Comparison of ENCODE assay signal across 14 cellular contexts in genomic region chr7:102117743-102118142, GRCh38.
DNase-seq lines count a peak whose midpoint lies in the region; TF ChIP-seq lines count a peak whose summit lies in the region.
"Had no signal": no experiment of that assay in that cellular context is flagged by ENCODE, and none has a peak within 500 bp of the region (broad histone marks: within the 10 kb centered on the region; RNA-seq: fewer than 3 reads in every experiment).

No MANE protein-coding gene starts in this region.

- H3K4me3 Mint-ChIP-seq in Calu3 (ENCODE audit: low read depth, unreplicated experiment), result no peak overlapping the region
- H3K4me3 Mint-ChIP-seq: naive thymus-derived CD4-positive, alpha-beta T cell had no signal

- H3K27ac ChIP-seq in smooth muscle cell (ENCODE audit: low read depth), result peak overlapping the region; percentile 80
- H3K27ac ChIP-seq: esophagus squamous epithelium, right lobe of liver had no signal

- TF ChIP-seq CTCF in foreskin fibroblast (IDR thresholded peaks at IDR 0.05; ENCODE audit: low read depth, low read length), result no peak
- TF ChIP-seq CTCF in smooth muscle cell (IDR thresholded peaks at IDR 0.05; ENCODE audit: borderline replicate concordance, insufficient read depth, poor library complexity, severe bottlenecking), result no peak
- no peak for TF ChIP-seq CTCF in Calu3 (IDR thresholded peaks at IDR 0.05; ENCODE audit: unreplicated experiment)

- peaks cover 8% of the 10 kb centered on the region for H3K36me3 ChIP-seq in smooth muscle cell (ENCODE audit: low read depth)

- intact Hi-C loops in Calu3 (cut with micrococcal nuclease; ENCODE audit: unreplicated experiment), result no loop called here

- H3K36me3 Mint-ChIP-seq in Calu3 (ENCODE audit: insufficient read depth, unreplicated experiment), result no peaks in the 10 kb centered on the region

- H3K4me1 Mint-ChIP-seq in Calu3 (ENCODE audit: low read depth, unreplicated experiment), result no peaks in the 10 kb centered on the region

- no peak overlapping the region for H3K9ac ChIP-seq in smooth muscle cell (ENCODE audit: low read depth)

- H3K27ac Mint-ChIP-seq in Calu3 (ENCODE audit: unreplicated experiment), result no peak overlapping the region
- H3K27ac Mint-ChIP-seq: naive thymus-derived CD4-positive, alpha-beta T cell had no signal

- H3K79me2 ChIP-seq in smooth muscle cell (ENCODE audit: low read depth), result no peaks in the 10 kb centered on the region

- H3K9me3 Mint-ChIP-seq in Calu3 (ENCODE audit: low read depth, unreplicated experiment), result no peaks in the 10 kb centered on the region
- H3K9me3 Mint-ChIP-seq: naive thymus-derived CD4-positive, alpha-beta T cell had no signal

- CTCF ChIA-PET in Calu3 (lab: Charles Lee), result no interaction called here

- WGBS in smooth muscle cell (ENCODE audit: low lambda C conversion rate), result 49% methylated on average over 6 of the region's 6 CpGs

- no peaks in the 10 kb centered on the region for H3K9me3 ChIP-seq in smooth muscle cell (replicated peaks; ENCODE audit: low read depth)
- H3K9me3 ChIP-seq: esophagus squamous epithelium, right lobe of liver had no signal

- no peak overlapping the region for H2AFZ ChIP-seq in smooth muscle cell (ENCODE audit: low read depth)

- H4K20me1 ChIP-seq in smooth muscle cell (ENCODE audit: low read depth), result no peaks in the 10 kb centered on the region

- H3K27me3 Mint-ChIP-seq in Calu3 (ENCODE audit: unreplicated experiment), result no peaks in the 10 kb centered on the region
- H3K27me3 Mint-ChIP-seq: naive thymus-derived CD4-positive, alpha-beta T cell had no signal

- H3F3A ChIP-seq in smooth muscle cell (ENCODE audit: low read depth), result peaks cover 9% of the 10 kb centered on the region

- DNase-seq in GM04504 (ENCODE audit: low read depth) (peak; percentile 60), T1000 (lab: John Stamatoyannopoulos, UW) (peak; percentile 41), foreskin fibroblast (peak; percentile 47 to 73), smooth muscle cell (lab: John Stamatoyannopoulos, UW; ENCODE audit: unreplicated experiment) (no peak), mesenteric fat pad (ENCODE audit: low spot score) (no peak), RPMI8226 (no peak), cortex of kidney (lab: John Stamatoyannopoulos, UW) (no peak), Calu3 (no peak)
- DNase-seq: activated naive CD4-positive, alpha-beta T cell treated with Interleukin-2 at 50 U/mL for 16 hours; COR-L47; esophagus squamous epithelium; naive thymus-derived CD4-positive, alpha-beta T cell; NCI-H345; right lobe of liver had no signal

- no peaks in the 10 kb centered on the region for H3K27me3 ChIP-seq in smooth muscle cell (ENCODE audit: low read depth)
- H3K27me3 ChIP-seq: esophagus squamous epithelium, right lobe of liver had no signal

- H3K4me3 ChIP-seq in foreskin fibroblast (ENCODE audit: low read depth in 1 of 2, low read length in 2 of 2) (no peak overlapping the region), smooth muscle cell (no peak overlapping the region)
- H3K4me3 ChIP-seq: esophagus squamous epithelium, right lobe of liver had no signal

- peaks cover 10% of the 10 kb centered on the region for H3K4me1 ChIP-seq in smooth muscle cell (ENCODE audit: low read depth)

- H3K4me2 ChIP-seq in smooth muscle cell, result no peak overlapping the region

- BruUV-seq in Calu3 (replicated peaks; lab: Mats Ljungman, UMichigan), result no TSS peak

Comparison
In these comparisons a context has a peak if more than half of its experiments do, and no peak if none do; other contexts are left out.
1. DNase-seq: peak in GM04504 (single experiment), T1000 (single experiment) and foreskin fibroblast (2 of 2); none in smooth muscle cell (single experiment), mesenteric fat pad (single experiment), RPMI8226 (single experiment), cortex of kidney (single experiment) and Calu3 (single experiment).